Comparison of ENCODE assay signal across 11 cellular contexts in the genomic region with DNA sequence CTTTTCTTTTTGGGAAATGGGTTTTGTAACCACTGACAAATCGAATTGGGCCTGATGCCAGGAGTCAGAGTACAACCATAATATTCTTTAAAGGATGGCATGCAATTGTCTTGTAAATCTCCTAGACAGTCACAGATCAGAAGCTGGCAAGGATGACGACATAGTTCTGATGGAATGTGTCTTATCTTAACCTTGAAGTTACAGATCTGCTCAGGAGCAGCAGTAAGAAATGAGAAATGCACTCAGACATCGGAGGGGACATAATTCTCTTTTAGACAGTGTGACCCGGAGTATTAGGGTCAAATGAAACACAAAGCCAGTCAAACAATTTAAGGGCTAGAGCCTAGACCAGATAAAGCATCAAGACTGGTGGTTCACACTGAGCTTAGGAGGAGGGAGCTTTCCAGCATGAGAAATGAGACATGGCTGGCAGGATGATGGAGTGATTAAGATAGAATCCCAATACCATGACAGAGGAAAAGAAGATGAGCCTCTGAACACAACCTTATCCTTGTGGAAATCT. TPM values are rescaled to one million over a fixed set of nuclear protein-coding genes. Genes with fewer than 3 reads are reported as not detected.
A peak's percentile ranks its signal among the peaks of the same experiment; 100 is the strongest.
DNase-seq lines count a peak whose midpoint lies in the region; ATAC-seq, FAIRE-seq and TF ChIP-seq lines count a peak whose summit lies in the region.
"Had no signal": no experiment of that assay in that cellular context is flagged by ENCODE, and none has a peak within 500 bp of the region (broad histone marks: within the 10 kb centered on the region; RNA-seq: fewer than 3 reads in every experiment).

No MANE protein-coding gene starts in this region.

- H3K36me3 ChIP-seq in ACC112 (ENCODE audit: insufficient read depth, low read length) (no peaks in the 10 kb centered on the region), HUES48 (ENCODE audit: control insufficient read depth, insufficient read depth, low read length) (peaks cover 4% of the 10 kb centered on the region), astrocyte (ENCODE audit: insufficient read depth, low read length) (peaks cover 7% of the 10 kb centered on the region)
- peaks cover 3% of the 10 kb centered on the region for H3K36me3 ChIP-seq in CD4-positive, alpha-beta memory T cell (ENCODE audit: insufficient read depth, low read length)

- peaks cover 37% of the 10 kb centered on the region for H3K4me1 Mint-ChIP-seq in astrocyte (ENCODE audit: low read depth, unreplicated experiment)
- peaks cover 8 to 26% (median 16%) of the 10 kb centered on the region in 4 donors for H3K4me1 Mint-ChIP-seq in CD4-positive, alpha-beta memory T cell

- H3K4me3 ChIP-seq in ACC112 (ENCODE audit: low read depth, low read length) (peak overlapping the region; percentile 26; the same call in 1 of the 2 replicates), HUES48 (ENCODE audit: low read depth, low read length) (no peak overlapping the region), astrocyte (ENCODE audit: insufficient read depth, low read depth, low read length) (peak overlapping the region; percentile 40)
- H3K4me3 ChIP-seq in CD4-positive, alpha-beta memory T cell (ENCODE audit: low read length in 2 of 2): no peak overlapping the region

- H3K4me3 Mint-ChIP-seq in astrocyte (ENCODE audit: unreplicated experiment): peak overlapping the region; percentile 69
- H3K4me3 Mint-ChIP-seq in CD4-positive, alpha-beta memory T cell: no peak overlapping the region

- CTCF ChIA-PET in CD4-positive, alpha-beta memory T cell (lab: Charles Lee; ENCODE audit: partially characterized antibody): interaction anchor here (2.9 to 6.4 kb wide), 2 partner anchors 11 to 62 kb away, joined by 8 to 51 read pairs; partner anchors contain the start of gene COPZ1

- no peaks in the 10 kb centered on the region for H3K9me3 ChIP-seq in HUES48 (ENCODE audit: control insufficient read depth, insufficient read depth, low read length)
- H3K9me3 ChIP-seq in astrocyte (ENCODE audit: insufficient read depth, low read depth, low read length): no peaks in the 10 kb centered on the region
- no peaks in the 10 kb centered on the region for H3K9me3 ChIP-seq in CD4-positive, alpha-beta memory T cell (ENCODE audit: control insufficient read depth in 1 of 2, low read length in 2 of 2)

- peaks cover 79% of the 10 kb centered on the region for H3K79me2 ChIP-seq in ACC112 (ENCODE audit: control insufficient read depth, insufficient read depth, low read length, unreplicated experiment)
- H3K79me2 ChIP-seq in astrocyte (ENCODE audit: insufficient read depth, low read length): peaks cover 69% of the 10 kb centered on the region

- intact Hi-C loops in CD4-positive, alpha-beta memory T cell (cut with micrococcal nuclease): no loop called here

- H4K20me1 ChIP-seq in astrocyte (ENCODE audit: insufficient read depth, low read length): no peaks in the 10 kb centered on the region

- H3K27ac ChIP-seq in ACC112 (ENCODE audit: low read depth, low read length): peak overlapping the region; percentile 69
- H3K27ac ChIP-seq in HUES48 (ENCODE audit: low read depth, low read length): peak overlapping the region; percentile 54
- peak overlapping the region; percentile 67 for H3K27ac ChIP-seq in astrocyte (ENCODE audit: low read depth, low read length)
- no peak overlapping the region for H3K27ac ChIP-seq in CD4-positive, alpha-beta memory T cell (ENCODE audit: low read depth, low read length)

- no peaks in the 10 kb centered on the region for H3K27me3 Mint-ChIP-seq in astrocyte (ENCODE audit: low read depth, unreplicated experiment)
- H3K27me3 Mint-ChIP-seq in CD4-positive, alpha-beta memory T cell: no peaks in the 10 kb centered on the region

- H3K27me3 ChIP-seq in ACC112 (ENCODE audit: insufficient read depth, low read length): no peaks in the 10 kb centered on the region
- no peaks in the 10 kb centered on the region for H3K27me3 ChIP-seq in HUES48 (ENCODE audit: control insufficient read depth, insufficient read depth, low read length)
- H3K27me3 ChIP-seq in astrocyte (ENCODE audit: insufficient read depth, low read length): no peaks in the 10 kb centered on the region
- no peaks in the 10 kb centered on the region for H3K27me3 ChIP-seq in CD4-positive, alpha-beta memory T cell (ENCODE audit: insufficient read depth, low read length)

- H3K4me1 ChIP-seq in ACC112 (ENCODE audit: control insufficient read depth, insufficient read depth, low read length, unreplicated experiment) (peaks cover 55% of the 10 kb centered on the region), HUES48 (ENCODE audit: control insufficient read depth, insufficient read depth, low read length) (peaks cover 47% of the 10 kb centered on the region), astrocyte (ENCODE audit: insufficient read depth, low read length) (peaks cover 52% of the 10 kb centered on the region)
- peaks cover 22% of the 10 kb centered on the region for H3K4me1 ChIP-seq in CD4-positive, alpha-beta memory T cell (ENCODE audit: insufficient read depth, low read length)

- no peak overlapping the region for H2AFZ ChIP-seq in ACC112 (ENCODE audit: low read length, unreplicated experiment)
- H2AFZ ChIP-seq in astrocyte (ENCODE audit: low read depth, low read length): no peak overlapping the region

- H3K9ac ChIP-seq in HUES48 (ENCODE audit: low read depth, low read length) (no peak overlapping the region), astrocyte (ENCODE audit: low read length) (peak overlapping the region; percentile 63)

- no peaks in the 10 kb centered on the region for H3K36me3 Mint-ChIP-seq in astrocyte (ENCODE audit: low read depth, unreplicated experiment)
- peaks cover 2 to 4% of the 10 kb centered on the region in 2 donors for H3K36me3 Mint-ChIP-seq in CD4-positive, alpha-beta memory T cell

- no peaks in the 10 kb centered on the region for H3K9me3 Mint-ChIP-seq in astrocyte (ENCODE audit: unreplicated experiment)
- H3K9me3 Mint-ChIP-seq in CD4-positive, alpha-beta memory T cell: no peaks in the 10 kb centered on the region

- H3K4me2 ChIP-seq in astrocyte (ENCODE audit: low read length): peak overlapping the region; percentile 73

- FAIRE-seq in astrocyte (lab: Jason Lieb, UNC): no peak

- DNase-seq in astrocyte (ENCODE audit: low read depth): peak; percentile 66
- peak; percentile 95 for DNase-seq in kidney glomerular epithelial cell (lab: John Stamatoyannopoulos, UW)
- no peak for DNase-seq in DMS53 (lab: John Stamatoyannopoulos, UW)
- DNase-seq in CD4-positive, alpha-beta memory T cell: no peak
- DNase-seq: central memory CD4-positive, alpha-beta T cell; midbrain; MM.1S had no signal

- POLR2A ChIA-PET in CD4-positive, alpha-beta memory T cell (lab: Charles Lee; ENCODE audit: partially characterized antibody): interaction anchor here (0.8 kb wide), 1 partner anchor 24 kb away, joined by 3 read pairs; no protein-coding TSS in a partner anchor

- ATAC-seq in GM19035 (IDR thresholded peaks at IDR 0.05; ENCODE audit: unreplicated experiment) (no peak), GM18868 (IDR thresholded peaks at IDR 0.05; ENCODE audit: unreplicated experiment) (no peak)

- H3K27ac Mint-ChIP-seq in astrocyte (ENCODE audit: unreplicated experiment): peak overlapping the region; percentile 97
- no peak overlapping the region for H3K27ac Mint-ChIP-seq in CD4-positive, alpha-beta memory T cell

- no peak for TF ChIP-seq CTCF in astrocyte (IDR thresholded peaks at IDR 0.05; ENCODE audit: insufficient read depth, low read depth, low read length)

RNA-seq across cellular contexts. Expression of gene CBX5, which starts 17.5 kb away (rescaled TPM):
- total RNA-seq in astrocyte: 99.9 and 111 TPM in 2 replicates
- total RNA-seq in CD4-positive, alpha-beta memory T cell: 10 to 100 TPM; 71.0 to 76.3 TPM
- 10 to 100 TPM; 13.3 to 19.2 TPM for polyA plus RNA-seq in CD4-positive, alpha-beta memory T cell

RNA-seq across cellular contexts. Expression of gene HNRNPA1, which starts 18.1 kb away (rescaled TPM):
- total RNA-seq in astrocyte: 484 and 612 TPM in 2 replicates
- total RNA-seq in CD4-positive, alpha-beta memory T cell: 1,000 to 10,000 TPM in 1 of 2 experiments, 100 to 1,000 TPM in 1; 986 to 1,061 TPM
- 100 to 1,000 TPM; 756 to 958 TPM for polyA plus RNA-seq in CD4-positive, alpha-beta memory T cell

RNA-seq across cellular contexts. Expression of gene NFE2, which starts 38.4 kb away (rescaled TPM):
- 0.29 and 0.41 TPM in 2 replicates for total RNA-seq in astrocyte
- total RNA-seq in CD4-positive, alpha-beta memory T cell: not detected
- polyA plus RNA-seq in CD4-positive, alpha-beta memory T cell: under 1 TPM in 1 of 2 donors, not detected in 1; 0.25 TPM

Comparison
In these comparisons a context has a peak if more than half of its experiments do, and no peak if none do; other contexts are left out.
1. H3K4me3 ChIP-seq: peak in ACC112 (single experiment) and astrocyte (single experiment); none in HUES48 (single experiment) and CD4-positive, alpha-beta memory T cell (0 of 2).
2. DNase-seq: peak in astrocyte (single experiment) and kidney glomerular epithelial cell (single experiment); none in DMS53 (single experiment) and CD4-positive, alpha-beta memory T cell (0 of 5).